In the genomic region with DNA sequence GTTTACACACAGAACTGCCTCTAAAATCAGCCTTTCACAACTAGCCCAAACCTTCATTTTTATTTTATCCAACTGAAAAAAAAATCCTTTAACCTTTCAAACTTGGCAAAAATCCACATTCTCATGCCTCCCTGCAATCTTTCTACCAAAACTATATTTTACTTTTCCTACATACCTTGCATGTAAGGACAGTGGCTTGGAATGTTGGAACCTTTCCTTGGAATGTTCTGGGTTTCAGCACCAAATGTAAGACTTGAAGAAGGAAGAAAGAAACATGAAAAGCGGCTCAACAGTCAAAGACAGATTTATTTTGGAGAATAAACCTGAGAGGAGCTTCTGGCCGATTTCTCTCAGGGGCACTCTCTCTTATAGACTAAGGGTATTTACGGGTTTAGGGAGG, we compare ENCODE assay signal across 12 cellular contexts.
"Had no signal": no experiment of that assay in that cellular context is flagged by ENCODE, and none has a peak within 500 bp of the region (broad histone marks: within the 10 kb centered on the region; RNA-seq: fewer than 3 reads in every experiment).

No MANE protein-coding gene starts in this region.

- H3K4me3 ChIP-seq: dorsolateral prefrontal cortex, hepatocyte, left ventricle myocardium inferior, neural progenitor cell, right atrium auricular region had no signal

- H3K27ac Mint-ChIP-seq: neural progenitor cell had no signal

- H3K9ac ChIP-seq: neural progenitor cell, parathyroid adenoma had no signal

- H3K9me3 Mint-ChIP-seq: activated naive CD4-positive, alpha-beta T cell treated with anti-CD3 and anti-CD28 coated beads, Interleukin-2, amount 50 U/mL, for 72 hours had no signal

- DNase-seq: activated effector memory CD4-positive, alpha-beta T cell treated with anti-CD3 and anti-CD28 coated beads, Interleukin-2, amount 50 U/mL, for 16 hours; activated T-cell treated with anti-CD3 and anti-CD28 coated beads, Interleukin-2, amount 50 U/mL, for 1 hour; left ventricle myocardium inferior; mesendoderm; SHP77 treated with DMSO at 0.1 percent for 48 hours; small intestine had no signal

- H3K4me3 Mint-ChIP-seq: neural progenitor cell had no signal

- ATAC-seq: activated naive CD4-positive, alpha-beta T cell treated with anti-CD3 and anti-CD28 coated beads, Interleukin-2, amount 50 U/mL, for 72 hours had no signal

- H3K36me3 ChIP-seq: left ventricle myocardium inferior, neural progenitor cell, right atrium auricular region had no signal

- H3K4me1 ChIP-seq: parathyroid adenoma had no signal

- H3K27ac ChIP-seq: hepatocyte, left ventricle myocardium inferior, neural progenitor cell, parathyroid adenoma, right atrium auricular region had no signal

- H3K9me3 ChIP-seq: right atrium auricular region had no signal

- H3K27me3 ChIP-seq: dorsolateral prefrontal cortex, hepatocyte, neural progenitor cell, right atrium auricular region had no signal
